ENCODE assay signal across 15 cellular contexts in the genomic region with DNA sequence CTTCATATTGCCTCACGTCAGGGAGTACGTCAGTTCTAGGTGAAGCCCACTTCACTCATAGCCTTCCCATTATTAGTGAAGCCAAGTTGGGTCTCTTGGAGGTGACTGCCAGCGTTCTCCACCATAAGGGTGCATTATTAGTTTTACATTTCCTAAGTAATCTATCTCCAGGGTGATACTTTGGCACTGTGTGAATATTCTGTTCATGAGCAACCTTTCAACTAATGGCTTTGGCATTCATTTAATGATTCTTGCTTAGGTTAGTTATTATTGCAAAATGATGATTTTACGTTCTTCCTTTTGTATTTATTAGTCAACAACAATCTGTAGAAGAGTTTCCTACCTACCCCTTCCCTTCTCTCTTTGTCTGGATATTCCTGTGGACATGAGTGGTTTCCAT.
"Had no signal": no experiment of that assay in that cellular context is flagged by ENCODE, and none has a peak within 500 bp of the region (broad histone marks: within the 10 kb centered on the region; RNA-seq: fewer than 3 reads in every experiment).

No MANE protein-coding gene starts in this region.

- H3K36me3 ChIP-seq: adrenal gland, colonic mucosa, lower lobe of right lung, tibial nerve had no signal

- H3K27me3 Mint-ChIP-seq: activated CD8-positive, alpha-beta memory T cell treated with anti-CD3 and anti-CD28 coated beads, Interleukin-2, amount 10 ng/mL, durations not matched to agents 7 days and 5 days; naive B cell had no signal

- H3K9me3 ChIP-seq: adrenal gland, colonic mucosa, heart left ventricle, lower lobe of right lung, tibial nerve had no signal

- ATAC-seq: activated CD8-positive, alpha-beta memory T cell treated with anti-CD3 and anti-CD28 coated beads, Interleukin-2, amount 10 ng/mL, durations not matched to agents 7 days and 5 days; heart left ventricle; lower lobe of right lung had no signal

- DNase-seq: activated CD4-positive, alpha-beta T cell treated with anti-CD3 and anti-CD28 coated beads, Interleukin-2, amount 50 U/mL, for 48 hours; activated CD8-positive, alpha-beta memory T cell treated with anti-CD3 and anti-CD28 coated beads, Interleukin-2, amount 10 ng/mL, durations not matched to agents 7 days and 5 days; activated naive CD4-positive, alpha-beta T cell treated with anti-CD3 and anti-CD28 coated beads, Interleukin-2, amount 50 U/mL, for 16 hours; activated T-cell treated with anti-CD3 and anti-CD28 coated beads, Interleukin-2, amount 50 U/mL, for 1 hour; adrenal gland; colonic mucosa; foreskin melanocyte; heart left ventricle; lower lobe of right lung; naive B cell; stimulated activated CD4-positive, alpha-beta T cell treated with anti-CD3 and anti-CD28 coated beads, Interleukin-12 subunit alpha, Interleukin-12 subunit beta, amount 100 ng/mL, for 4 hours; stimulated activated CD4-positive, alpha-beta T cell treated with anti-CD3 and anti-CD28 coated beads, Interleukin-2, amount 100 ng/mL, for 24 hours had no signal

- H3K9me3 Mint-ChIP-seq: activated T-helper 2 cell treated with anti-CD3 and anti-CD28 coated beads, Interferon-gamma antibody, Interleukin-2, Interleukin-4, amounts not matched to agents 10 μg/mL and 5 μg/mL and 100 μg/mL, durations not matched to agents 14 hours and 24 hours and 36 hours; naive B cell had no signal

- H3K27ac Mint-ChIP-seq: activated CD8-positive, alpha-beta memory T cell treated with anti-CD3 and anti-CD28 coated beads, Interleukin-2, amount 10 ng/mL, durations not matched to agents 7 days and 5 days; activated T-helper 2 cell treated with anti-CD3 and anti-CD28 coated beads, Interferon-gamma antibody, Interleukin-2, Interleukin-4, amounts not matched to agents 10 μg/mL and 5 μg/mL and 100 μg/mL, durations not matched to agents 14 hours and 24 hours and 36 hours had no signal

- H3K27me3 ChIP-seq: adrenal gland, colonic mucosa, heart left ventricle, tibial nerve had no signal

- H3K4me3 Mint-ChIP-seq: activated CD8-positive, alpha-beta memory T cell treated with anti-CD3 and anti-CD28 coated beads, Interleukin-2, amount 10 ng/mL, durations not matched to agents 7 days and 5 days had no signal

- H3K27ac ChIP-seq: adrenal gland, colonic mucosa, lower lobe of right lung, tibial nerve, VCaP had no signal

- H3K4me3 ChIP-seq: adrenal gland, colonic mucosa, heart left ventricle, lower lobe of right lung, tibial nerve had no signal
